In the genomic region with DNA sequence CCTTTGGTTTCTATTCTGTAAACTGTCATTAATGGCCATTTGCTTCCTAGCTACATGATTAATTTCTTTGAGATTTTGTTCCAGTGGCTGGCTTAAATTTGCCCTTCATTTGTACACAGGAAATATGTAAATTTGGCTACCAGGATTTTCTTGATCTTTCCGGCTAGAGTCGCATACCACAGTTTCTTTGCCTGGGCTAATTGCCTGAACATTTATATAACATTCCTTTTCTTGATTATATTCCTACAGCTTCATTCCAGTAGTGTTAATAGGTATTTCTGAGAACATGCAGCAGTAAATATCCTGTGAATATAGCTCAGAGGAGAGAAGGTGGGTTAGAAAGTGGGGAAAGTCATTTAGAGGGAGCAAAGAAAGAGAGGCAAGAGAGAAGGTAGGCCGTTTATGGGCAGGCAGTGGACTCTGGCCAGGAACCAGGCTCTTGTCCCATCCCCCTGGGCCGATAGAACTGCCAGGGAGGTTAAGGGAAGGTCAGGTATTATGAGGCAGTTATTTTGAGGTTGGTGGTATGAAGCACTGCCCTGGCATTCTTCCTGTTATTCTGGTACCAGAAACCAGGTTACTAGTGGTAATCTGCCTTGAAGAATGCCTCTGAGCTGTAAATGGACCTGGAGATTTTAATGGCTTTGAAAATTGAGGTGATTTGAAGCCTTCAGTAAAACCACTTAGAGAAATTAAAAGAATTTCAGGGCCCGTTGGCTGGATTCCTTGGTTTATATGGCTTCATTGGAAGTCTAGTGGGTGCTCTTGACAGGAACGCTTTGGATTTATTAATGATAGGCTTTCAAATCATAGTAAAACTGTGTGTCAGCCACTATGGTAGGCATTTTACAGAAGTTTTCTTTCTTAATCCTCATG, we compare ENCODE assay signal across 8 cellular contexts. TPM values are rescaled to one million over a fixed set of nuclear protein-coding genes. Genes with fewer than 3 reads are reported as not detected.
DNase-seq lines count a peak whose midpoint lies in the region; ATAC-seq, FAIRE-seq and TF ChIP-seq lines count a peak whose summit lies in the region.

No MANE protein-coding gene starts in this region.

- peaks cover 93% of the 10 kb centered on the region for H4K20me1 ChIP-seq in BLaER1
- peaks cover 67% of the 10 kb centered on the region for H4K20me1 ChIP-seq in K562 (replicated peaks; ENCODE audit: control insufficient read depth, insufficient read depth, low read length)

- H3K27ac ChIP-seq in BLaER1 (0 out of 2 replicates have a peak overlapping the region, but pooled peaks have one; percentile 31), KOPT-K1 (ENCODE audit: low read depth, low read length, poor library complexity, severe bottlenecking) (peak overlapping the region; percentile 3), K562 (ENCODE audit: extremely low read depth, low read depth, low read length) (no peak overlapping the region), layer of hippocampus (ENCODE audit: low read depth, low read length) (peak overlapping the region; percentile 71), thymus (ENCODE audit: low read depth) (no peak overlapping the region)

- no peak for TF ChIP-seq RAD21 in K562 (CRISPR knock-in tag; conservative IDR thresholded peaks at IDR 0.05 in 1 of 2, IDR thresholded peaks at IDR 0.05 in 1 of 2)

- POLR2A ChIA-PET in K562 (lab: Yijun Ruan, JAX) = interaction anchor here (0.6 to 4.1 kb wide), 16 partner anchors 10 to 338 kb away, joined by 3 to 26 read pairs (median 3); partner anchors contain the start of genes COQ5, DYNLL1, RNU4-2 and RPLP0

- H3K4me1 ChIP-seq in BLaER1 (peaks cover 43% of the 10 kb centered on the region), K562 (replicated peaks in 1 of 2; ENCODE audit: control insufficient read depth in 2 of 2, insufficient read depth in 2 of 2, low read length in 2 of 2) (peaks cover 37 to 49% of the 10 kb centered on the region in 2 experiments), thymus (ENCODE audit: control insufficient read depth, insufficient read depth, low read length) (peaks cover 26% of the 10 kb centered on the region)

- no TSS peak for BruUV-seq in K562 (replicated peaks; lab: Mats Ljungman, UMichigan)

- H3K9me1 ChIP-seq in K562 (ENCODE audit: control insufficient read depth, insufficient read depth, low read length) = no peaks in the 10 kb centered on the region

- ATAC-seq in K562 (no peak), GM21515 (IDR thresholded peaks at IDR 0.05; ENCODE audit: unreplicated experiment) (no peak), GM21423 (IDR thresholded peaks at IDR 0.05; ENCODE audit: unreplicated experiment) (no peak)

- peaks cover 85% of the 10 kb centered on the region for H3K79me2 ChIP-seq in K562 (ENCODE audit: control insufficient read depth, insufficient read depth, low read length)

- peak in 2 of 4 experiments; percentile 17 to 34 for DNase-seq in K562 (ENCODE audit: extremely low read depth in 1 of 4, low spot score in 3 of 4)
- no peak for DNase-seq in NCI-H526 treated with DMSO at 0.1 percent for 48 hours (lab: John Stamatoyannopoulos, UW)

- H3K9ac ChIP-seq in BLaER1 (peak overlapping the region; percentile 97), K562 (ENCODE audit: insufficient read depth in 1 of 2, low read depth in 2 of 2, low read length in 2 of 2) (no peak overlapping the region; a peak in 1 of 4 replicates)

- 59% methylated on average over 6 of the region's 6 CpGs for WGBS in K562 (ENCODE audit: insufficient coverage, low coverage, missing lambda C conversion rate)
- WGBS in thymus = 48% methylated on average over 6 of the region's 6 CpGs

- no peaks in the 10 kb centered on the region for H3K9me3 ChIP-seq in BLaER1
- H3K9me3 ChIP-seq in KOPT-K1 (ENCODE audit: insufficient read depth, low read length, poor library complexity, severe bottlenecking) = no peaks in the 10 kb centered on the region
- no peaks in the 10 kb centered on the region for H3K9me3 ChIP-seq in K562 (replicated peaks; ENCODE audit: control insufficient read depth, insufficient read depth, low read depth, low read length)
- no peaks in the 10 kb centered on the region for H3K9me3 ChIP-seq in thymus (ENCODE audit: control insufficient read depth)

- H3K4me3 ChIP-seq in BLaER1 (no peak overlapping the region), K562 (no peak overlapping the region), thymus (ENCODE audit: low read length) (peak overlapping the region; percentile 17)

- no peak for TF ChIP-seq POLR2A in K562 (conservative IDR thresholded peaks at IDR 0.05)

- peaks cover 71% of the 10 kb centered on the region for H3K36me3 ChIP-seq in BLaER1
- H3K36me3 ChIP-seq in KOPT-K1 (ENCODE audit: insufficient read depth, low read length) = peaks cover 78% of the 10 kb centered on the region
- peaks cover 55% of the 10 kb centered on the region for H3K36me3 ChIP-seq in K562 (ENCODE audit: control insufficient read depth, insufficient read depth, low read length)
- H3K36me3 ChIP-seq in thymus (ENCODE audit: control insufficient read depth, insufficient read depth) = peaks cover 17% of the 10 kb centered on the region

- H3K4me2 ChIP-seq in BLaER1 = peak overlapping the region; percentile 89
- peak overlapping the region; percentile 1; the same call in 1 of the 2 replicates for H3K4me2 ChIP-seq in K562 (ENCODE audit: insufficient read depth, low read length)

- H3K27me3 ChIP-seq in BLaER1 (no peaks in the 10 kb centered on the region), K562 (ENCODE audit: control insufficient read depth in 2 of 2, insufficient read depth in 2 of 2, low read length in 2 of 2) (no peaks in the 10 kb centered on the region), layer of hippocampus (ENCODE audit: control insufficient read depth, insufficient read depth, low read length) (no peaks in the 10 kb centered on the region), thymus (ENCODE audit: control insufficient read depth, insufficient read depth) (no peaks in the 10 kb centered on the region)

- FAIRE-seq in K562 (lab: Jason Lieb, UNC) = no peak

- in situ Hi-C loops in K562 (cut with MboI) = no loop called here

- TF ChIP-seq CTCF in K562 (IDR thresholded peaks at IDR 0.05 in 2 of 3, conservative IDR thresholded peaks at IDR 0.05 in 1 of 3; ENCODE audit: insufficient read depth in 2 of 3, low read depth in 1 of 3, low read length in 3 of 3) = no peak

- no peak for TF ChIP-seq EP300 in K562 (IDR thresholded peaks at IDR 0.05; ENCODE audit: low read length)

- H2AFZ ChIP-seq in K562 (ENCODE audit: low read depth, low read length) = no peak overlapping the region

- CTCF ChIA-PET in K562 (lab: Yijun Ruan, JAX; ENCODE audit: low intra/inter-chr PET ratio) = no interaction called here

- intact Hi-C loops in K562 (cut with micrococcal nuclease) = no loop called here

RNA-seq across cellular contexts. Expression of gene RNF10, which starts 4.4 kb away (rescaled TPM):
- 280 and 307 TPM in 2 replicates for total RNA-seq in K562 (2011; cell fraction: chromatin; rRNA removed; ENCODE audit: low replicate concordance)
- total RNA-seq in K562 (2011; cell fraction: nucleolus; rRNA removed) = 135 and 156 TPM in 2 replicates
- total RNA-seq in K562 (2011; cell fraction: nucleoplasm; rRNA removed) = 189 and 207 TPM in 2 replicates
- total RNA-seq in K562 (2014; rRNA removed) = 46.2 and 52.4 TPM in 2 replicates
- total RNA-seq in K562 (2014; rRNA removed; fragmentation: Illumina TruSeq; extraction: Trizol) = 80.2 and 98.0 TPM in 2 replicates
- 43.0 and 50.8 TPM in 2 replicates for total RNA-seq in K562 (2015; rRNA removed; fragmentation: Illumina TruSeq; extraction: Trizol)
- total RNA-seq in K562 (2021) = 136 and 143 TPM in 2 replicates
- polyA plus RNA-seq in K562 (2011; rRNA removed) = 96.4 and 96.7 TPM in 2 replicates
- 51.2 and 67.3 TPM in 2 replicates for polyA plus RNA-seq in K562 (2011; cell fraction: cytosol; rRNA removed)
- polyA plus RNA-seq in K562 (2011; cell fraction: nucleus; rRNA removed) = 77.1 and 89.2 TPM in 2 replicates
- 114 and 182 TPM in 2 replicates for polyA plus RNA-seq in K562 (2012)
- polyA plus RNA-seq in K562 (2014; fragmentation: Illumina TruSeq; extraction: Trizol) = 113 and 139 TPM in 2 replicates
- polyA plus RNA-seq in K562 (2014; fragmentation: Nextera tagmentation; extraction: Ambion mirVana) = 10 to 100 TPM; 55.4 to 78.1 TPM
- polyA plus RNA-seq in K562 (2014; rRNA removed) = 72.1 and 80.1 TPM in 2 replicates
- 215 and 241 TPM in 2 replicates for polyA minus RNA-seq in K562 (2011; rRNA and poly(A)+ RNA removed)
- 100 and 104 TPM in 2 replicates for polyA minus RNA-seq in K562 (2011; cell fraction: cytosol; rRNA and poly(A)+ RNA removed)
- 33.3 and 54.5 TPM in 2 replicates for polyA minus RNA-seq in K562 (2011; cell fraction: nucleus; rRNA and poly(A)+ RNA removed)
- 165 TPM for polyA plus RNA-seq in thymus

RNA-seq across cellular contexts. Expression of gene COQ5, which starts 9.6 kb away (rescaled TPM):
- total RNA-seq in K562 (2011; cell fraction: chromatin; rRNA removed; ENCODE audit: low replicate concordance) = 20.3 and 28.1 TPM in 2 replicates
- 14.3 and 18.3 TPM in 2 replicates for total RNA-seq in K562 (2011; cell fraction: nucleolus; rRNA removed)
- total RNA-seq in K562 (2011; cell fraction: nucleoplasm; rRNA removed) = 11.2 and 26.9 TPM in 2 replicates
- 31.5 and 59.7 TPM in 2 replicates for total RNA-seq in K562 (2014; rRNA removed)
- total RNA-seq in K562 (2014; rRNA removed; fragmentation: Illumina TruSeq; extraction: Trizol) = 33.3 and 35.3 TPM in 2 replicates
- 25.4 and 26.5 TPM in 2 replicates for total RNA-seq in K562 (2015; rRNA removed; fragmentation: Illumina TruSeq; extraction: Trizol)
- 25.2 and 25.3 TPM in 2 replicates for total RNA-seq in K562 (2021)
- polyA plus RNA-seq in K562 (2011; rRNA removed) = 56.4 and 59.7 TPM in 2 replicates
- polyA plus RNA-seq in K562 (2011; cell fraction: cytosol; rRNA removed) = 14.2 and 36.0 TPM in 2 replicates
- polyA plus RNA-seq in K562 (2011; cell fraction: nucleus; rRNA removed) = 16.0 and 28.8 TPM in 2 replicates
- 32.6 and 35.2 TPM in 2 replicates for polyA plus RNA-seq in K562 (2012)
- polyA plus RNA-seq in K562 (2014; fragmentation: Illumina TruSeq; extraction: Trizol) = 29.0 and 30.4 TPM in 2 replicates
- 10 to 100 TPM; 19.2 to 26.2 TPM for polyA plus RNA-seq in K562 (2014; fragmentation: Nextera tagmentation; extraction: Ambion mirVana)
- polyA plus RNA-seq in K562 (2014; rRNA removed) = 30.7 and 31.0 TPM in 2 replicates
- 35.8 and 43.0 TPM in 2 replicates for polyA minus RNA-seq in K562 (2011; rRNA and poly(A)+ RNA removed)
- 10.9 and 14.4 TPM in 2 replicates for polyA minus RNA-seq in K562 (2011; cell fraction: cytosol; rRNA and poly(A)+ RNA removed)
- 14.7 and 19.4 TPM in 2 replicates for polyA minus RNA-seq in K562 (2011; cell fraction: nucleus; rRNA and poly(A)+ RNA removed)
- 47.5 TPM for polyA plus RNA-seq in thymus

RNA-seq across cellular contexts. Expression of gene DYNLL1, which starts 42.6 kb away (rescaled TPM):
- total RNA-seq in K562 (2011; cell fraction: chromatin; rRNA removed; ENCODE audit: low replicate concordance) = 64.0 and 73.7 TPM in 2 replicates
- total RNA-seq in K562 (2011; cell fraction: nucleolus; rRNA removed) = 55.7 and 76.0 TPM in 2 replicates
- 81.5 and 104 TPM in 2 replicates for total RNA-seq in K562 (2011; cell fraction: nucleoplasm; rRNA removed)
- total RNA-seq in K562 (2014; rRNA removed) (303 and 473 TPM in 2 replicates), K562 (2014; rRNA removed; fragmentation: Illumina TruSeq; extraction: Trizol) (430 and 468 TPM in 2 replicates), K562 (2015; rRNA removed; fragmentation: Illumina TruSeq; extraction: Trizol) (587 and 631 TPM in 2 replicates), K562 (2021) (364 and 386 TPM in 2 replicates)
- polyA plus RNA-seq in K562 (2011; rRNA removed) (439 and 456 TPM in 2 replicates), K562 (2014; fragmentation: Illumina TruSeq; extraction: Trizol) (531 and 637 TPM in 2 replicates), K562 (2014; fragmentation: Nextera tagmentation; extraction: Ambion mirVana) (1,000 to 10,000 TPM in 1 of 2 experiments, 100 to 1,000 TPM in 1; 921 to 1,112 TPM), K562 (2014; rRNA removed) (397 and 529 TPM in 2 replicates), thymus (410 TPM)
- polyA plus RNA-seq in K562 (2011; cell fraction: cytosol; rRNA removed) = 295 and 360 TPM in 2 replicates
- 186 and 231 TPM in 2 replicates for polyA plus RNA-seq in K562 (2011; cell fraction: nucleus; rRNA removed)
- polyA plus RNA-seq in K562 (2012) = 522 and 759 TPM in 2 replicates
- polyA minus RNA-seq in K562 (2011; rRNA and poly(A)+ RNA removed) = 184 and 185 TPM in 2 replicates
- 96.5 and 118 TPM in 2 replicates for polyA minus RNA-seq in K562 (2011; cell fraction: cytosol; rRNA and poly(A)+ RNA removed)
- polyA minus RNA-seq in K562 (2011; cell fraction: nucleus; rRNA and poly(A)+ RNA removed) = 34.9 and 72.1 TPM in 2 replicates

RNA-seq across cellular contexts. Expression of gene POP5, which starts 42.7 kb away (rescaled TPM):
- total RNA-seq in K562 (2011; cell fraction: chromatin; rRNA removed; ENCODE audit: low replicate concordance) = 66.1 and 98.7 TPM in 2 replicates
- total RNA-seq in K562 (2011; cell fraction: nucleolus; rRNA removed) = 83.4 and 96.9 TPM in 2 replicates
- total RNA-seq in K562 (2011; cell fraction: nucleoplasm; rRNA removed) = 89.8 and 104 TPM in 2 replicates
- total RNA-seq in K562 (2014; rRNA removed) (69.0 and 73.0 TPM in 2 replicates), K562 (2014; rRNA removed; fragmentation: Illumina TruSeq; extraction: Trizol) (73.8 and 75.5 TPM in 2 replicates), K562 (2015; rRNA removed; fragmentation: Illumina TruSeq; extraction: Trizol) (64.6 and 66.9 TPM in 2 replicates), K562 (2021) (69.7 and 76.4 TPM in 2 replicates)
- polyA plus RNA-seq in K562 (2011; rRNA removed) (99.3 and 113 TPM in 2 replicates), K562 (2014; fragmentation: Illumina TruSeq; extraction: Trizol) (57.5 and 79.6 TPM in 2 replicates), K562 (2014; fragmentation: Nextera tagmentation; extraction: Ambion mirVana) (100 to 1,000 TPM; 235 to 253 TPM), K562 (2014; rRNA removed) (114 and 126 TPM in 2 replicates), thymus (95.1 TPM)
- 111 and 118 TPM in 2 replicates for polyA plus RNA-seq in K562 (2011; cell fraction: cytosol; rRNA removed)
- 125 and 132 TPM in 2 replicates for polyA plus RNA-seq in K562 (2011; cell fraction: nucleus; rRNA removed)
- polyA plus RNA-seq in K562 (2012) = 66.6 and 90.2 TPM in 2 replicates
- 57.9 and 59.2 TPM in 2 replicates for polyA minus RNA-seq in K562 (2011; rRNA and poly(A)+ RNA removed)
- polyA minus RNA-seq in K562 (2011; cell fraction: cytosol; rRNA and poly(A)+ RNA removed) = 20.4 and 32.0 TPM in 2 replicates
- 31.8 and 52.6 TPM in 2 replicates for polyA minus RNA-seq in K562 (2011; cell fraction: nucleus; rRNA and poly(A)+ RNA removed)

Comparison
In these comparisons a context has a peak if more than half of its experiments do, and no peak if none do; other contexts are left out.
1. H3K27ac ChIP-seq: peak in BLaER1 (single experiment), KOPT-K1 (single experiment) and layer of hippocampus (single experiment); none in K562 (single experiment) and thymus (single experiment).